8 cellular contexts compared by ENCODE assay signal in the genomic region with DNA sequence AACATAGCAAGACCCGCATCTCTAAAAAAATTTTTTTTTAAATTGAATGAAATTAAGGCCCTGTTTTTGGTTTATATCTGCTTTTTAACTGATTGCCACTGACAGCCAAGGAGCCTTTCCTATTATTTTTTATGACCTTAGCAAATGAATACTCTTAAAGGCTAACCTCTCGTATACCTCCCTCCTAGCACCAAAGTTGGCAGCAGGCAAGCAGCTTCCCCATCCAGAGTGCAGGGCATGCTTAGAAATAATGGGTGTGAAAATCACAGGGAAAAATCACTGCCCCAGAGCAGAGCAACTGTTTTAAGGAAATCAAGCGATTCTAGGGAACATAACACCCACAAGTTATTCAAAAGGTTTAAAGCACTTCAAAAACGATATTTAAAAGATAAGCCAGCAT. TPM values are rescaled to one million over a fixed set of nuclear protein-coding genes. Genes with fewer than 3 reads are reported as not detected.
"Had no signal": no experiment of that assay in that cellular context is flagged by ENCODE, and none has a peak within 500 bp of the region (broad histone marks: within the 10 kb centered on the region; RNA-seq: fewer than 3 reads in every experiment).

No MANE protein-coding gene starts in this region.

- DNase-seq: IMR-90, KBM-7 had no signal

- H3K27ac ChIP-seq: HL-60 had no signal

- FAIRE-seq: HTR-8/SVneo, K562 had no signal

- H3K4me3 ChIP-seq: K562 had no signal

- ATAC-seq: K562 had no signal

RNA-seq across cellular contexts. Expression of a gene that starts 20.7 kb away (rescaled TPM):
- total RNA-seq: HT-29 had no signal
- polyA plus RNA-seq: IgD-negative memory B cell had no signal

RNA-seq across cellular contexts. Expression of a gene that starts 32.4 kb away (rescaled TPM):
- total RNA-seq: K562 had no signal
- polyA plus RNA-seq: IMR-90, K562 had no signal

RNA-seq across cellular contexts. Expression of a gene that starts 33.1 kb away (rescaled TPM):
- total RNA-seq: HT-29, HT1080, IMR-90, K562 had no signal
- polyA plus RNA-seq: IgD-negative memory B cell, IMR-90, K562 had no signal
